1 cellular context compared by ENCODE assay signal in genomic region chr13:79393564-79394249, GRCh38.
TF ChIP-seq lines count a peak whose summit lies in the region.

No MANE protein-coding gene starts in this region.

TF ChIP-seq in HepG2, 621 proteins besides CTCF, POLR2A, EP300 and RAD21 (continued from another document and continues in another):
- TF ChIP-seq ZNF646 (CRISPR knock-in tag; IDR thresholded peaks at IDR 0.05), result no peak; the same call in 1 of the 2 replicates
- TF ChIP-seq ZNF710 (CRISPR knock-in tag; IDR thresholded peaks at IDR 0.05; ENCODE audit: borderline replicate concordance), result peak; percentile 44; the same call in 1 of the 2 replicates
- peak; percentile 87; the same call in 1 of the 2 replicates for TF ChIP-seq SOX5 (CRISPR knock-in tag; IDR thresholded peaks at IDR 0.05; ENCODE audit: borderline replicate concordance)
- peak; percentile 29; the same call in 1 of the 2 replicates for TF ChIP-seq ZFP36L1 (CRISPR knock-in tag; IDR thresholded peaks at IDR 0.05)
- peak; percentile 69; the same call in 1 of the 2 replicates for TF ChIP-seq TFDP1 (CRISPR knock-in tag; IDR thresholded peaks at IDR 0.05; ENCODE audit: borderline replicate concordance)
- peak; percentile 97 for TF ChIP-seq BHLHE40 (IDR thresholded peaks at IDR 0.05; ENCODE audit: low read length)
- TF ChIP-seq NR2F6 (IDR thresholded peaks at IDR 0.05), result peak; percentile 66
- peak; percentile 60; the same call in 1 of the 2 replicates for TF ChIP-seq NR2F6 (CRISPR knock-in tag; IDR thresholded peaks at IDR 0.05)
- no peak for TF ChIP-seq CSRNP2 (CRISPR knock-in tag; conservative IDR thresholded peaks at IDR 0.05; ENCODE audit: low read depth)
- peak; percentile 80 for TF ChIP-seq MNT (IDR thresholded peaks at IDR 0.05)
- 0 out of 2 replicates have a peak, but pooled peaks have one; percentile 24 for TF ChIP-seq UBTF (CRISPR knock-in tag; IDR thresholded peaks at IDR 0.05)
- TF ChIP-seq MED13 (CRISPR knock-in tag; IDR thresholded peaks at IDR 0.05), result no peak
- TF ChIP-seq MXD4 (CRISPR knock-in tag; IDR thresholded peaks at IDR 0.05), result peak; percentile 58; the same call in 1 of the 2 replicates
- TF ChIP-seq ZMYM2 (CRISPR knock-in tag; IDR thresholded peaks at IDR 0.05), result peak; percentile 68; the same call in 1 of the 2 replicates
- peak; percentile 25; the same call in 1 of the 2 replicates for TF ChIP-seq HOXA3 (CRISPR knock-in tag; IDR thresholded peaks at IDR 0.05)
- peak; percentile 45; the same call in 1 of the 2 replicates for TF ChIP-seq ZBTB26 (CRISPR knock-in tag; IDR thresholded peaks at IDR 0.05; ENCODE audit: borderline replicate concordance)
- TF ChIP-seq RBAK (CRISPR knock-in tag; IDR thresholded peaks at IDR 0.05), result no peak
- TF ChIP-seq HDAC2 (CRISPR knock-in tag; IDR thresholded peaks at IDR 0.05), result 0 out of 2 replicates have a peak, but pooled peaks have one; percentile 29
- peak; percentile 33; the same call in 1 of the 2 replicates for TF ChIP-seq GATAD2A (CRISPR knock-in tag; IDR thresholded peaks at IDR 0.05)
- 0 out of 2 replicates have a peak, but pooled peaks have one; percentile 61 for TF ChIP-seq ZNF878 (CRISPR knock-in tag; IDR thresholded peaks at IDR 0.05)
- no peak for TF ChIP-seq KLF12 (CRISPR knock-in tag; IDR thresholded peaks at IDR 0.05; ENCODE audit: borderline replicate concordance)
- TF ChIP-seq TARDBP (CRISPR knock-in tag; IDR thresholded peaks at IDR 0.05), result peak; percentile 60; the same call in 1 of the 2 replicates
- TF ChIP-seq TGIF2 (CRISPR knock-in tag; IDR thresholded peaks at IDR 0.05), result peak; percentile 82; the same call in 1 of the 2 replicates
- no peak for TF ChIP-seq RNF219 (CRISPR knock-in tag; IDR thresholded peaks at IDR 0.05)
- no peak for TF ChIP-seq ZBTB37 (CRISPR knock-in tag; IDR thresholded peaks at IDR 0.05)
- peak; percentile 90 for TF ChIP-seq MAX (IDR thresholded peaks at IDR 0.05)
- peak; percentile 63 for TF ChIP-seq FOXP4 (CRISPR knock-in tag; IDR thresholded peaks at IDR 0.05)
